ENCODE assay signal across 8 cellular contexts in the genomic region with DNA sequence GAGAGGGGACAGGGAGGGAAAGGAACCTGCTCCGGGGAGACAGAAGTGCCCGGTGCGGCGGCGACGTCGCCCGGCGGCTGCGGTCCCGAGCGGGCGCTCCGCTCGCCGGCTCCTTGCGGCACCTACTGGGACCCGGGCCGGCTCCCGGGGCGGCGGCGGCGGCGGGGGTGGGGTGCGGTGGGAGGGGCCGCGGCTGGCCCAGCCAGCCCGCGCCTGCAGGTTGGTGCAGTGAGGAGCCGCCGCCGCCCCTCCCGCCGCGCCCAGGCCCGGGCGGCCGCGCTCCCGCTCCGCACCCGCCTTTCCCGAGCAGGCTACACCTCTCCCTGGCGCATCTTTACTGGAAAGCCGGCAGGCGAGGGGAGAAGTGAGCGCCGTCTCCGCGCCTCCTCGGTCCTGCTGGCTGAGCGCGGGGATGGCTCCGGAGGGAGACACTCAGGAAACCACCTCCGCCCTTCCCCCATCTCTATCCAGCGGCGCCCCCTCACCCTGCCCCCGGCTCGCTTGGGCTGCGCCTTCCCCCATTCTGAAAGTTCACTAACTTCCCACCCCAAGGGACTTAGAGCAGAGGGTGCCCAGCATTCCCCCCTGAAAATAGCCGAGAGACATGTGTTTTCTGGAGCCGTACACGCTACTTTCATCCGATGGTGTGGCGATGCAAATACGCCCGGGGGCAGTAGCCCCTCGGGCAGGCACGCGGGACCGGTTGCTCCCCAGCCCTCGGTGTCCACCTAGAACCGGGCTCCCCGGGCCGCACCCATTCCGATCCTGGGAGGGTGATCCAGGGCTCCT. TPM values are rescaled to one million over a fixed set of nuclear protein-coding genes. Genes with fewer than 3 reads are reported as not detected.
A peak's percentile ranks its signal among the peaks of the same experiment; 100 is the strongest.
DNase-seq lines count a peak whose midpoint lies in the region; ATAC-seq and TF ChIP-seq lines count a peak whose summit lies in the region.

A gene (minus strand): TSS at position 127 of the 789 bp plus-strand sequence.

- no peaks in the 10 kb centered on the region for H3K36me3 Mint-ChIP-seq in Caco-2 (ENCODE audit: insufficient read depth, unreplicated experiment)

- peak; percentile 60 for ATAC-seq in lung (ENCODE audit: insufficient read depth, low FRiP score)
- no peak for ATAC-seq in HG02884 (IDR thresholded peaks at IDR 0.05; ENCODE audit: unreplicated experiment)
- ATAC-seq in GM18520 (IDR thresholded peaks at IDR 0.05; ENCODE audit: unreplicated experiment), result no peak

- H3K4me3 Mint-ChIP-seq in Caco-2 (ENCODE audit: unreplicated experiment), result peak within 1 kb of the TSS; percentile 77

- peak within 1 kb of the TSS; percentile 48 for H3K4me3 ChIP-seq in Caco-2 (ENCODE audit: low read depth, low read length)
- H3K4me3 ChIP-seq in brain microvascular endothelial cell (ENCODE audit: low read depth, low read length), result peak within 1 kb of the TSS; percentile 29
- peak within 1 kb of the TSS; percentile 27 for H3K4me3 ChIP-seq in lung
- peak within 1 kb of the TSS; percentile 31 to 43 for H3K4me3 ChIP-seq in vagina

- POLR2A ChIA-PET in Caco-2 (lab: Charles Lee), result no interaction called here

- intact Hi-C loops in Caco-2 (cut with micrococcal nuclease; ENCODE audit: unreplicated experiment) (loop anchor here (5.0 kb wide), 1 partner anchor 103 kb away; no protein-coding TSS in a partner anchor), vagina (cut with DNase I) (no loop called here)

- H3K27me3 Mint-ChIP-seq in Caco-2 (ENCODE audit: insufficient read depth, unreplicated experiment), result peaks cover 4% of the 10 kb centered on the region

- H3K4me1 Mint-ChIP-seq in Caco-2 (ENCODE audit: low read depth, unreplicated experiment), result no peaks in the 10 kb centered on the region

- no TSS peak for BruUV-seq in Caco-2 (replicated peaks; lab: Mats Ljungman, UMichigan)

- H3K36me3 ChIP-seq in Caco-2 (ENCODE audit: control insufficient read depth, insufficient read depth, low read length), result no peaks in the 10 kb centered on the region
- H3K36me3 ChIP-seq in brain microvascular endothelial cell (replicated peaks), result no peaks in the 10 kb centered on the region
- no peaks in the 10 kb centered on the region for H3K36me3 ChIP-seq in lung (ENCODE audit: control insufficient read depth in 2 of 2, insufficient read depth in 2 of 2, low read length in 2 of 2)
- no peaks in the 10 kb centered on the region for H3K36me3 ChIP-seq in vagina

- CTCF ChIA-PET in Caco-2 (lab: Charles Lee), result interaction anchor here (0.5 to 0.7 kb wide), 2 partner anchors 269 to 526 kb away, joined by 3 read pairs; a partner anchor contains a TSS

- no peaks in the 10 kb centered on the region for H3K27me3 ChIP-seq in Caco-2 (replicated peaks; ENCODE audit: control insufficient read depth, insufficient read depth, low read length)
- peaks cover 31% of the 10 kb centered on the region for H3K27me3 ChIP-seq in brain microvascular endothelial cell (replicated peaks)
- H3K27me3 ChIP-seq in lung (ENCODE audit: control insufficient read depth, insufficient read depth), result no peaks in the 10 kb centered on the region
- H3K27me3 ChIP-seq in vagina, result no peaks in the 10 kb centered on the region

- TF ChIP-seq CTCF in Caco-2 (IDR thresholded peaks at IDR 0.05; ENCODE audit: insufficient read depth in 1 of 2, low read depth in 1 of 2, low read length in 1 of 2, severe bottlenecking in 1 of 2, unreplicated experiment in 1 of 2) (no peak), brain microvascular endothelial cell (IDR thresholded peaks at IDR 0.05; ENCODE audit: low read depth, low read length, missing control alignments) (no peak), lung (IDR thresholded peaks at IDR 0.05; ENCODE audit: control extremely low read depth, extremely low read depth) (no peak), vagina (IDR thresholded peaks at IDR 0.05) (no peak)

- no peak within 1 kb of the TSS for H3K27ac ChIP-seq in brain microvascular endothelial cell
- no peak within 1 kb of the TSS for H3K27ac ChIP-seq in lung (ENCODE audit: low read depth in 1 of 2, low read length in 1 of 2)
- H3K27ac ChIP-seq in vagina, result no peak within 1 kb of the TSS

- 1% methylated on average over 48 to 77 of the region's 77 CpGs for WGBS in lung, 2 donors

- no peaks in the 10 kb centered on the region for H3K9me3 Mint-ChIP-seq in Caco-2 (ENCODE audit: unreplicated experiment)

- no peaks in the 10 kb centered on the region for H3K9me3 ChIP-seq in Caco-2
- no peaks in the 10 kb centered on the region for H3K9me3 ChIP-seq in lung (ENCODE audit: control insufficient read depth in 2 of 2, insufficient read depth in 1 of 2, low read length in 1 of 2)
- H3K9me3 ChIP-seq in vagina, result no peaks in the 10 kb centered on the region

- in situ Hi-C loops in brain microvascular endothelial cell (cut with HindIII; ENCODE audit: low pct_ligation_motif_present, low sequenced_read_pairs), result no loop called here

- TF ChIP-seq POLR2A in vagina (IDR thresholded peaks at IDR 0.05), result no peak

- peaks cover 13% of the 10 kb centered on the region; the same call in 1 of the 2 replicates for H3K4me1 ChIP-seq in Caco-2
- H3K4me1 ChIP-seq in lung (ENCODE audit: control insufficient read depth in 2 of 2, insufficient read depth in 2 of 2, low read length in 2 of 2), result peaks cover 0 to 4% of the 10 kb centered on the region in 2 donors
- H3K4me1 ChIP-seq in vagina, result peaks cover 16% of the 10 kb centered on the region

- no peak within 1 kb of the TSS for H3K27ac Mint-ChIP-seq in Caco-2 (ENCODE audit: unreplicated experiment)

- DNase-seq in Caco-2 (peak; percentile 44 to 53), NCI-H1092 treated with DMSO at 0.1 percent for 48 hours (lab: John Stamatoyannopoulos, UW) (peak; percentile 44), brain microvascular endothelial cell (no peak), lung (ENCODE audit: low spot score) (no peak), vagina (ENCODE audit: extremely low spot score in 2 of 2) (no peak)
- no peak for DNase-seq in effector CD4-positive, alpha-beta T cell

RNA-seq across cellular contexts. Expression of the gene that starts here (rescaled TPM):
- total RNA-seq in Caco-2 (2022) (1.3 and 1.8 TPM in 2 replicates), lung (under 1 TPM; 0.43 TPM), vagina (1.5 TPM)
- under 1 TPM; 0.09 to 0.14 TPM for polyA plus RNA-seq in lung

Comparison
In these comparisons a context has a peak if more than half of its experiments do, and no peak if none do; other contexts are left out.
1. Peak in ATAC-seq and H3K4me3 ChIP-seq in lung; RNA of the gene not detected or under 1 TPM.
2. DNase-seq: peak in Caco-2 (2 of 2) and NCI-H1092 treated with DMSO at 0.1 percent for 48 hours (single experiment); none in brain microvascular endothelial cell (single experiment), lung (single experiment), vagina (0 of 2) and effector CD4-positive, alpha-beta T cell (single experiment).
3. Peak in every context shown above with its lines, with median percentiles within 50 percentile points of each other: H3K4me3 ChIP-seq.